In the genomic region with DNA sequence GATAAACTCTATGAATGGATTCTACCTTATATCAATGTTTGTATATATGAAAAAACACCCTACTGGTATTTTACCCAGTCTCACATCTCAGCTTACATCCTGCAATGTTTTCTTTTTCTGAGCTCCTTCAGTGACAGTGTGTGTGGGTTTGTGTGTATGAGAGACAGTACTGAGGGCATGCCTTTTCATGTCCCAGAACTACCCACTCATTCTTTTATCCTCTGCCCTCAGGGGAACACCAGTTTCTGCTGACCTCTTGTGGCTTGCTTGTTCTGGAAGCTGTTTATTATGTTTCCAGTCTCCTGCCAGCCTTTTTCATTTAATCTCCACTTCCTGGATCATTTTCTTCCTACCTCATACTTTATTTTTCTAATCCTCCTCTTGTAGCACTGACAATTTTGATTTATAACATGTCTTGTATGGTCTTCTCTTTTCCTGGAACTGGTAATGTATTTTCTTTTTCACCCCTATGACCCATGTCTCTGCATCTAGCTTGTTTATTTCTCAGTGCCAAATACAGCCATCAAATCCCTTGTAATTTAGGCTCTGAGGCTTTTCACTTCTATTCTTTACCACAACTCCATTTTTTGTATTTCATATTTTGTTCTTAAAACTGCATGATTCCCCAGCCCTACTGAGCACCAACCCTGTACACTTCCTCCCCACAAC, we compare ENCODE assay signal across 10 cellular contexts.
DNase-seq lines count a peak whose midpoint lies in the region; ATAC-seq and TF ChIP-seq lines count a peak whose summit lies in the region.
"Had no signal": no experiment of that assay in that cellular context is flagged by ENCODE, and none has a peak within 500 bp of the region (broad histone marks: within the 10 kb centered on the region; RNA-seq: fewer than 3 reads in every experiment).

No MANE protein-coding gene starts in this region.

- POLR2A ChIA-PET in WTC11 (lab: Charles Lee): no interaction called here

- H3K4me3 Mint-ChIP-seq in WTC11: no peak overlapping the region

- CTCF ChIA-PET in WTC11 (lab: Charles Lee): interaction anchor here (1.2 kb wide), 1 partner anchor 27 kb away, joined by 3 read pairs; no protein-coding TSS in a partner anchor

- ATAC-seq in GM18868 (IDR thresholded peaks at IDR 0.05; ENCODE audit: unreplicated experiment) (peak; percentile 98), HG02938 (IDR thresholded peaks at IDR 0.05; ENCODE audit: unreplicated experiment) (peak; percentile 87), WTC11 (peak; percentile 74), GM18505 (IDR thresholded peaks at IDR 0.05; ENCODE audit: unreplicated experiment) (no peak), GM18517 (IDR thresholded peaks at IDR 0.05; ENCODE audit: unreplicated experiment) (no peak)
- ATAC-seq: esophagus mucosa had no signal

- peaks cover 5% of the 10 kb centered on the region; the same call in 1 of the 2 replicates for H3K36me3 Mint-ChIP-seq in WTC11

- DNase-seq in WTC11 (ENCODE audit: low spot score): no peak
- DNase-seq in myocyte (ENCODE audit: low read depth): peak; percentile 47
- DNase-seq in GM20000 (ENCODE audit: low spot score): no peak
- DNase-seq in midbrain (lab: John Stamatoyannopoulos, UW): no peak
- DNase-seq: PC-9 had no signal

- peaks cover 16% of the 10 kb centered on the region for H3K4me1 Mint-ChIP-seq in WTC11

- peaks cover 7% of the 10 kb centered on the region for H3K9me3 Mint-ChIP-seq in WTC11

- TF ChIP-seq CTCF in WTC11 (IDR thresholded peaks at IDR 0.05) (no peak), GM20000 (IDR thresholded peaks at IDR 0.05; ENCODE audit: extremely low read depth, missing control alignments) (no peak)

- TF ChIP-seq POLR2A in GM18505 (IDR thresholded peaks at IDR 0.05; ENCODE audit: borderline replicate concordance, extremely low read depth, insufficient read depth, insufficient read length): no peak

- H3K27me3 Mint-ChIP-seq in WTC11 (ENCODE audit: low read depth): no peaks in the 10 kb centered on the region

- H3K27ac Mint-ChIP-seq in WTC11: peak overlapping the region; percentile 87

TF ChIP-seq in WTC11, 78 proteins besides CTCF, POLR2A, EP300 and RAD21 (continues in another document):
- TF ChIP-seq, protein P1, sequence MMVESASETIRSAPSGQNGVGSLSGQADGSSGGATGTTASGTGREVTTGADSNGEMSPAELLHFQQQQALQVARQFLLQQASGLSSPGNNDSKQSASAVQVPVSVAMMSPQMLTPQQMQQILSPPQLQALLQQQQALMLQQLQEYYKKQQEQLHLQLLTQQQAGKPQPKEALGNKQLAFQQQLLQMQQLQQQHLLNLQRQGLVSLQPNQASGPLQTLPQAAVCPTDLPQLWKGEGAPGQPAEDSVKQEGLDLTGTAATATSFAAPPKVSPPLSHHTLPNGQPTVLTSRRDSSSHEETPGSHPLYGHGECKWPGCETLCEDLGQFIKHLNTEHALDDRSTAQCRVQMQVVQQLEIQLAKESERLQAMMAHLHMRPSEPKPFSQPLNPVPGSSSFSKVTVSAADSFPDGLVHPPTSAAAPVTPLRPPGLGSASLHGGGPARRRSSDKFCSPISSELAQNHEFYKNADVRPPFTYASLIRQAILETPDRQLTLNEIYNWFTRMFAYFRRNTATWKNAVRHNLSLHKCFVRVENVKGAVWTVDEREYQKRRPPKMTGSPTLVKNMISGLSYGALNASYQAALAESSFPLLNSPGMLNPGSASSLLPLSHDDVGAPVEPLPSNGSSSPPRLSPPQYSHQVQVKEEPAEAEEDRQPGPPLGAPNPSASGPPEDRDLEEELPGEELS (CRISPR knock-in tag; IDR thresholded peaks at IDR 0.05): no peak
- TF ChIP-seq CREB1 (CRISPR knock-in tag; IDR thresholded peaks at IDR 0.05) (no peak), FOXJ3 (CRISPR knock-in tag; IDR thresholded peaks at IDR 0.05; ENCODE audit: borderline replicate concordance) (no peak), TEAD4 (CRISPR knock-in tag; IDR thresholded peaks at IDR 0.05) (no peak), TEAD1 (CRISPR knock-in tag; IDR thresholded peaks at IDR 0.05) (no peak), RELA (CRISPR knock-in tag; IDR thresholded peaks at IDR 0.05; ENCODE audit: borderline replicate concordance) (no peak), TP53 (CRISPR knock-in tag; IDR thresholded peaks at IDR 0.05) (no peak)
- TF ChIP-seq, protein P2, sequence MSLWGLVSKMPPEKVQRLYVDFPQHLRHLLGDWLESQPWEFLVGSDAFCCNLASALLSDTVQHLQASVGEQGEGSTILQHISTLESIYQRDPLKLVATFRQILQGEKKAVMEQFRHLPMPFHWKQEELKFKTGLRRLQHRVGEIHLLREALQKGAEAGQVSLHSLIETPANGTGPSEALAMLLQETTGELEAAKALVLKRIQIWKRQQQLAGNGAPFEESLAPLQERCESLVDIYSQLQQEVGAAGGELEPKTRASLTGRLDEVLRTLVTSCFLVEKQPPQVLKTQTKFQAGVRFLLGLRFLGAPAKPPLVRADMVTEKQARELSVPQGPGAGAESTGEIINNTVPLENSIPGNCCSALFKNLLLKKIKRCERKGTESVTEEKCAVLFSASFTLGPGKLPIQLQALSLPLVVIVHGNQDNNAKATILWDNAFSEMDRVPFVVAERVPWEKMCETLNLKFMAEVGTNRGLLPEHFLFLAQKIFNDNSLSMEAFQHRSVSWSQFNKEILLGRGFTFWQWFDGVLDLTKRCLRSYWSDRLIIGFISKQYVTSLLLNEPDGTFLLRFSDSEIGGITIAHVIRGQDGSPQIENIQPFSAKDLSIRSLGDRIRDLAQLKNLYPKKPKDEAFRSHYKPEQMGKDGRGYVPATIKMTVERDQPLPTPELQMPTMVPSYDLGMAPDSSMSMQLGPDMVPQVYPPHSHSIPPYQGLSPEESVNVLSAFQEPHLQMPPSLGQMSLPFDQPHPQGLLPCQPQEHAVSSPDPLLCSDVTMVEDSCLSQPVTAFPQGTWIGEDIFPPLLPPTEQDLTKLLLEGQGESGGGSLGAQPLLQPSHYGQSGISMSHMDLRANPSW (CRISPR knock-in tag; conservative IDR thresholded peaks at IDR 0.05; ENCODE audit: low read depth): no peak
- TF ChIP-seq, protein P3, sequence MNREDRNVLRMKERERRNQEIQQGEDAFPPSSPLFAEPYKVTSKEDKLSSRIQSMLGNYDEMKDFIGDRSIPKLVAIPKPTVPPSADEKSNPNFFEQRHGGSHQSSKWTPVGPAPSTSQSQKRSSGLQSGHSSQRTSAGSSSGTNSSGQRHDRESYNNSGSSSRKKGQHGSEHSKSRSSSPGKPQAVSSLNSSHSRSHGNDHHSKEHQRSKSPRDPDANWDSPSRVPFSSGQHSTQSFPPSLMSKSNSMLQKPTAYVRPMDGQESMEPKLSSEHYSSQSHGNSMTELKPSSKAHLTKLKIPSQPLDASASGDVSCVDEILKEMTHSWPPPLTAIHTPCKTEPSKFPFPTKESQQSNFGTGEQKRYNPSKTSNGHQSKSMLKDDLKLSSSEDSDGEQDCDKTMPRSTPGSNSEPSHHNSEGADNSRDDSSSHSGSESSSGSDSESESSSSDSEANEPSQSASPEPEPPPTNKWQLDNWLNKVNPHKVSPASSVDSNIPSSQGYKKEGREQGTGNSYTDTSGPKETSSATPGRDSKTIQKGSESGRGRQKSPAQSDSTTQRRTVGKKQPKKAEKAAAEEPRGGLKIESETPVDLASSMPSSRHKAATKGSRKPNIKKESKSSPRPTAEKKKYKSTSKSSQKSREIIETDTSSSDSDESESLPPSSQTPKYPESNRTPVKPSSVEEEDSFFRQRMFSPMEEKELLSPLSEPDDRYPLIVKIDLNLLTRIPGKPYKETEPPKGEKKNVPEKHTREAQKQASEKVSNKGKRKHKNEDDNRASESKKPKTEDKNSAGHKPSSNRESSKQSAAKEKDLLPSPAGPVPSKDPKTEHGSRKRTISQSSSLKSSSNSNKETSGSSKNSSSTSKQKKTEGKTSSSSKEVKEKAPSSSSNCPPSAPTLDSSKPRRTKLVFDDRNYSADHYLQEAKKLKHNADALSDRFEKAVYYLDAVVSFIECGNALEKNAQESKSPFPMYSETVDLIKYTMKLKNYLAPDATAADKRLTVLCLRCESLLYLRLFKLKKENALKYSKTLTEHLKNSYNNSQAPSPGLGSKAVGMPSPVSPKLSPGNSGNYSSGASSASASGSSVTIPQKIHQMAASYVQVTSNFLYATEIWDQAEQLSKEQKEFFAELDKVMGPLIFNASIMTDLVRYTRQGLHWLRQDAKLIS (CRISPR knock-in tag; IDR thresholded peaks at IDR 0.05; ENCODE audit: borderline replicate concordance): no peak
- TF ChIP-seq, protein P4, sequence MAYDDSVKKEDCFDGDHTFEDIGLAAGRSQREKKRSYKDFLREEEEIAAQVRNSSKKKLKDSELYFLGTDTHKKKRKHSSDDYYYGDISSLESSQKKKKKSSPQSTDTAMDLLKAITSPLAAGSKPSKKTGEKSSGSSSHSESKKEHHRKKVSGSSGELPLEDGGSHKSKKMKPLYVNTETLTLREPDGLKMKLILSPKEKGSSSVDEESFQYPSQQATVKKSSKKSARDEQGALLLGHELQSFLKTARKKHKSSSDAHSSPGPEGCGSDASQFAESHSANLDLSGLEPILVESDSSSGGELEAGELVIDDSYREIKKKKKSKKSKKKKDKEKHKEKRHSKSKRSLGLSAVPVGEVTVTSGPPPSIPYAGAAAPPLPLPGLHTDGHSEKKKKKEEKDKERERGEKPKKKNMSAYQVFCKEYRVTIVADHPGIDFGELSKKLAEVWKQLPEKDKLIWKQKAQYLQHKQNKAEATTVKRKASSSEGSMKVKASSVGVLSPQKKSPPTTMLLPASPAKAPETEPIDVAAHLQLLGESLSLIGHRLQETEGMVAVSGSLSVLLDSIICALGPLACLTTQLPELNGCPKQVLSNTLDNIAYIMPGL (CRISPR knock-in tag; IDR thresholded peaks at IDR 0.05): no peak
- TF ChIP-seq, protein P5, sequence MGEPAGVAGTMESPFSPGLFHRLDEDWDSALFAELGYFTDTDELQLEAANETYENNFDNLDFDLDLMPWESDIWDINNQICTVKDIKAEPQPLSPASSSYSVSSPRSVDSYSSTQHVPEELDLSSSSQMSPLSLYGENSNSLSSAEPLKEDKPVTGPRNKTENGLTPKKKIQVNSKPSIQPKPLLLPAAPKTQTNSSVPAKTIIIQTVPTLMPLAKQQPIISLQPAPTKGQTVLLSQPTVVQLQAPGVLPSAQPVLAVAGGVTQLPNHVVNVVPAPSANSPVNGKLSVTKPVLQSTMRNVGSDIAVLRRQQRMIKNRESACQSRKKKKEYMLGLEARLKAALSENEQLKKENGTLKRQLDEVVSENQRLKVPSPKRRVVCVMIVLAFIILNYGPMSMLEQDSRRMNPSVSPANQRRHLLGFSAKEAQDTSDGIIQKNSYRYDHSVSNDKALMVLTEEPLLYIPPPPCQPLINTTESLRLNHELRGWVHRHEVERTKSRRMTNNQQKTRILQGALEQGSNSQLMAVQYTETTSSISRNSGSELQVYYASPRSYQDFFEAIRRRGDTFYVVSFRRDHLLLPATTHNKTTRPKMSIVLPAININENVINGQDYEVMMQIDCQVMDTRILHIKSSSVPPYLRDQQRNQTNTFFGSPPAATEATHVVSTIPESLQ (CRISPR knock-in tag; IDR thresholded peaks at IDR 0.05): no peak

Comparison
In these comparisons a context has a peak if more than half of its experiments do, and no peak if none do; other contexts are left out.
1. ATAC-seq: peak in GM18868 (single experiment), HG02938 (single experiment) and WTC11 (single experiment); none in GM18505 (single experiment) and GM18517 (single experiment).